14 cellular contexts compared by ENCODE assay signal in the genomic region with DNA sequence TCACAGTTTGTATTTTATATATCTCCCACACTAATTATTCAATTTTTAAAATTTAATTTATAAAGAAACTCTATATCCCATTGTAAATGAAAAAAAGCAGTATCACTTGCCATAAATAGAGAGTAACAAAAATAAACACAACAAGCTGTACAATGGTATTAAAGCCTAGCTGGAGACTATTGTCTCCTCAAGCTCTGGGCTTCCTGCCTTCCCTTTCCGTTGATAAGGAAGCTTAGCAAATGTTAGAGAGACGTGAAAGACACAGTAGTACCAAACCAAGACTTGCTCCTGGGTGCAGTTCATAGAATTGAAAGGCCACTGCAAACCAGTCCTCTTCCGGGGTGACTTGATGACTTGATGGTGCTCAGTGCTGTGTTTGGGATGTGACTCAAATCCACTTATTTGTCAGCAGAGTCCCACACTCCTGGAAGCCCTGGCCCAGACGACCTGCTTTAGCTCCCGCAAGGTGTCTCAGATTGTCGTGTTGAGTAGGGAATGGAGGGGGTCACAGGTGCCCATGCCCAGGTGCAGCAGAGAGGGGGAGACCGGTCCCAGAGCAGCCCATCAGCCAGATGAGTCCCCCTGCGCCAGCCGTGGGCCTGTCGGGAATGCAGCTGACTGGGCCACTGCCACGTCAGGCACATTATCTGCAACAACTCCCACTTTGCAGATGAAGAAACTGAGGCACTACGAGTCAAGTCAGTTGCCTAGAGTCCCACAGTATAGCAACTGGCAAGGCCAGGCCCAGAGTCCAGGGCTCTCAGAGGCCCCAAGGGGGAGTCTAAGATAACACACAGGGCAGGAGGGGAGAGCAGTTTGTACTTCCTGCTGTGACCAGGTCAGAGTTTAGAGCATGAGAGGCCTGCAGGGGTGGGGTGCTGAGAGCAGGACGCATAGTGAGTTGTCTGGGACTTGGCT. TPM values are rescaled to one million over a fixed set of nuclear protein-coding genes. Genes with fewer than 3 reads are reported as not detected.
A peak's percentile ranks its signal among the peaks of the same experiment; 100 is the strongest.
DNase-seq lines count a peak whose midpoint lies in the region; FAIRE-seq and TF ChIP-seq lines count a peak whose summit lies in the region.
"Had no signal": no experiment of that assay in that cellular context is flagged by ENCODE, and none has a peak within 500 bp of the region (broad histone marks: within the 10 kb centered on the region; RNA-seq: fewer than 3 reads in every experiment).

No MANE protein-coding gene starts in this region.

- H3K9me3 ChIP-seq in endothelial cell of umbilical vein (replicated peaks; ENCODE audit: control insufficient read depth, insufficient read depth, low read length) (no peaks in the 10 kb centered on the region), neuronal stem cell (replicated peaks in 1 of 2; ENCODE audit: control insufficient read depth in 2 of 2, insufficient read depth in 1 of 2, low read depth in 1 of 2, low read length in 2 of 2) (no peaks in the 10 kb centered on the region), breast epithelium (no peaks in the 10 kb centered on the region)
- H3K9me3 ChIP-seq: Peyer's patch, thoracic aorta had no signal

- no peaks in the 10 kb centered on the region for H3K79me1 ChIP-seq in neuronal stem cell (ENCODE audit: low read depth, low read length)

- intact Hi-C loops in endothelial cell of umbilical vein (cut with micrococcal nuclease) (no loop called here), breast epithelium (cut with DNase I; ENCODE audit: low total_unique reads) (no loop called here)

- H2AFZ ChIP-seq in endothelial cell of umbilical vein (ENCODE audit: low read depth, low read length) = no peak overlapping the region
- no peak overlapping the region for H2AFZ ChIP-seq in neuronal stem cell (ENCODE audit: low read length)

- DNase-seq in CMK (ENCODE audit: low read depth) (peak; percentile 58), OCI-M1 (lab: John Stamatoyannopoulos, UW) (peak; percentile 9), endothelial cell of umbilical vein (ENCODE audit: low read depth, low spot score) (peak; percentile 74), neuronal stem cell (ENCODE audit: low spot score) (no peak), breast epithelium (ENCODE audit: low spot score in 2 of 2) (no peak), HCEC 1CT (no peak), ACHN (no peak), NCI-H1048 (lab: John Stamatoyannopoulos, UW) (no peak)
- DNase-seq: activated T-cell treated with anti-CD3 and anti-CD28 coated beads, Interleukin-2, amount 50 U/mL, for 24 hours; C1 segment of cervical spinal cord; NCI-H146; NCI-H446; Peyer's patch had no signal

- H3K18ac ChIP-seq in neuronal stem cell (ENCODE audit: low read length) = peak overlapping the region; percentile 76

- WGBS in neuronal stem cell (ENCODE audit: extremely low coverage in 2 of 2, insufficient read length in 2 of 2, insufficient replicate concordance in 1 of 2), 2 donors = no CpG with 5 or more reads among the region's 13 CpGs

- H3K36me3 ChIP-seq in endothelial cell of umbilical vein (ENCODE audit: control insufficient read depth in 2 of 2, extremely low read depth in 1 of 2, insufficient read depth in 2 of 2, low read length in 2 of 2) (no peaks in the 10 kb centered on the region), neuronal stem cell (replicated peaks in 1 of 2; ENCODE audit: control insufficient read depth in 2 of 2, insufficient read depth in 2 of 2, low read length in 2 of 2) (peaks cover 2 to 41% of the 10 kb centered on the region in 2 donors), breast epithelium (no peaks in the 10 kb centered on the region)
- H3K36me3 ChIP-seq: thoracic aorta had no signal

- H3K27me3 ChIP-seq in endothelial cell of umbilical vein (ENCODE audit: control insufficient read depth in 2 of 2, insufficient read depth in 2 of 2, low read length in 2 of 2) = no peaks in the 10 kb centered on the region
- no peaks in the 10 kb centered on the region for H3K27me3 ChIP-seq in neuronal stem cell (ENCODE audit: control insufficient read depth in 3 of 3, insufficient read depth in 3 of 3, low read depth in 1 of 3, low read length in 3 of 3)
- H3K27me3 ChIP-seq in breast epithelium = no peaks in the 10 kb centered on the region
- H3K27me3 ChIP-seq: Peyer's patch had no signal

- no peak for TF ChIP-seq CTCF in endothelial cell of umbilical vein (IDR thresholded peaks at IDR 0.05; ENCODE audit: extremely low read depth in 1 of 2, insufficient read depth in 1 of 2, low read depth in 1 of 2, low read length in 2 of 2)
- no peak for TF ChIP-seq CTCF in breast epithelium (IDR thresholded peaks at IDR 0.05)

- FAIRE-seq in endothelial cell of umbilical vein (lab: Jason Lieb, UNC) = peak; percentile 83

- peak overlapping the region; percentile 66 for H3K4me2 ChIP-seq in endothelial cell of umbilical vein (ENCODE audit: insufficient read depth, low read length)
- H3K4me2 ChIP-seq in neuronal stem cell (ENCODE audit: insufficient read depth, low read length, poor library complexity, severe bottlenecking) = no peak overlapping the region

- TF ChIP-seq POLR2A in endothelial cell of umbilical vein (IDR thresholded peaks at IDR 0.05; ENCODE audit: low read depth, low read length) (peak; percentile 26), breast epithelium (IDR thresholded peaks at IDR 0.05) (no peak)

- CTCF ChIA-PET in endothelial cell of umbilical vein (lab: Charles Lee) = interaction anchor here (0.7 to 4.2 kb wide), 9 partner anchors 11 to 352 kb away, joined by 3 to 53 read pairs (median 4); a partner anchor contains a TSS

- no peaks in the 10 kb centered on the region for H3K79me2 ChIP-seq in endothelial cell of umbilical vein (ENCODE audit: control insufficient read depth, insufficient read depth, low read length)

- no peak overlapping the region for H2BK5ac ChIP-seq in neuronal stem cell (ENCODE audit: low read length)

- H3K4me3 ChIP-seq in endothelial cell of umbilical vein (replicated peaks in 1 of 3; ENCODE audit: insufficient read depth in 1 of 3, low read depth in 1 of 3, low read length in 3 of 3) (no peak overlapping the region), neuronal stem cell (ENCODE audit: low read length in 2 of 2) (no peak overlapping the region), breast epithelium (no peak overlapping the region)
- H3K4me3 ChIP-seq: Peyer's patch, thoracic aorta had no signal

- dilution Hi-C loops in endothelial cell of umbilical vein (cut with MboI; ENCODE audit: extremely low pct_ligation_motif_present, low sequenced_read_pairs) = loop anchor here (5.0 kb wide), 1 partner anchor 37 kb away; no protein-coding TSS in a partner anchor

- BruUV-seq in endothelial cell of umbilical vein (replicated peaks; lab: Mats Ljungman, UMichigan) = no TSS peak

- H2BK12ac ChIP-seq in neuronal stem cell (ENCODE audit: low read length) = no peak overlapping the region

- H4K8ac ChIP-seq in neuronal stem cell (ENCODE audit: low read depth, low read length) = no peak overlapping the region

- H2BK15ac ChIP-seq in neuronal stem cell (ENCODE audit: low read length) = no peak overlapping the region

- POLR2A ChIA-PET in endothelial cell of umbilical vein (lab: Charles Lee) = no interaction called here

- in situ Hi-C loops in ACHN (cut with HindIII; ENCODE audit: low pct_ligation_motif_present, low pct_unique_long_range_greater_than_20kb, low sequenced_read_pairs) = no loop called here

- no peak overlapping the region for H2BK120ac ChIP-seq in neuronal stem cell (ENCODE audit: low read depth, low read length)

- H3K14ac ChIP-seq in neuronal stem cell (ENCODE audit: low read length) = no peak overlapping the region

- H3K9me1 ChIP-seq in endothelial cell of umbilical vein (replicated peaks; ENCODE audit: control insufficient read depth, extremely low read depth, insufficient read depth, low read length) = no peaks in the 10 kb centered on the region

- peaks cover 57% of the 10 kb centered on the region for H3K4me1 ChIP-seq in endothelial cell of umbilical vein (ENCODE audit: control insufficient read depth, extremely low read depth, insufficient read depth, low read length)
- peaks cover 23 to 52% of the 10 kb centered on the region in 2 donors for H3K4me1 ChIP-seq in neuronal stem cell (ENCODE audit: control insufficient read depth in 2 of 2, insufficient read depth in 1 of 2, low read depth in 1 of 2, low read length in 2 of 2)
- peaks cover 0 to 4% of the 10 kb centered on the region in 2 donors for H3K4me1 ChIP-seq in breast epithelium

- H3K27ac ChIP-seq in endothelial cell of umbilical vein (ENCODE audit: insufficient read depth, low read depth, low read length) = peak overlapping the region; percentile 56
- no peak overlapping the region for H3K27ac ChIP-seq in neuronal stem cell (replicated peaks; ENCODE audit: low read length)
- peak overlapping the region in 1 of 2 donors; percentile 9 for H3K27ac ChIP-seq in breast epithelium
- H3K27ac ChIP-seq: thoracic aorta had no signal

- H4K20me1 ChIP-seq in endothelial cell of umbilical vein (replicated peaks; ENCODE audit: control insufficient read depth, extremely low read depth, insufficient read depth, low read length) = no peaks in the 10 kb centered on the region

- H2AK5ac ChIP-seq in neuronal stem cell (ENCODE audit: low read depth, low read length) = peak overlapping the region; percentile 2

- H3K4ac ChIP-seq in neuronal stem cell (ENCODE audit: low read length) = no peak overlapping the region

- H3K9ac ChIP-seq in endothelial cell of umbilical vein (replicated peaks; ENCODE audit: extremely low read depth, insufficient read depth, low read length) = no peak overlapping the region
- no peak overlapping the region for H3K9ac ChIP-seq in neuronal stem cell (ENCODE audit: low read depth, low read length, poor library complexity)

- no peak overlapping the region for H3K23ac ChIP-seq in neuronal stem cell (ENCODE audit: low read depth, low read length, poor library complexity)

- no peak overlapping the region for H4K91ac ChIP-seq in neuronal stem cell (ENCODE audit: low read depth, low read length, poor library complexity)

RNA-seq across cellular contexts. Expression of a gene that starts 40.5 kb away (rescaled TPM):
- total RNA-seq in endothelial cell of umbilical vein (91.8 and 98.2 TPM in 2 replicates), breast epithelium (10 to 100 TPM; 64.8 to 81.4 (median 69.8) TPM)
- polyA plus RNA-seq in endothelial cell of umbilical vein = 82.6 and 86.2 TPM in 2 replicates
- polyA plus RNA-seq in endothelial cell of umbilical vein (2011; cell fraction: cytosol; rRNA removed) = 77.3 and 85.4 TPM in 2 replicates
- polyA plus RNA-seq in endothelial cell of umbilical vein (2011; cell fraction: nucleus; rRNA removed) = 160 and 163 TPM in 2 replicates
- 74.4 and 90.7 TPM in 2 replicates for polyA plus RNA-seq in endothelial cell of umbilical vein (2012)
- 59.9 and 72.4 TPM in 2 replicates for polyA minus RNA-seq in endothelial cell of umbilical vein
- polyA minus RNA-seq in endothelial cell of umbilical vein (2011; cell fraction: cytosol; rRNA and poly(A)+ RNA removed) = 47.5 TPM
- polyA minus RNA-seq in endothelial cell of umbilical vein (2011; cell fraction: nucleus; rRNA and poly(A)+ RNA removed) = 39.3 and 39.8 TPM in 2 replicates
- 113 TPM for polyA plus RNA-seq in neuronal stem cell (2013, experiment 1 of 2)
- 110 TPM for polyA plus RNA-seq in neuronal stem cell (2013, experiment 2 of 2)

RNA-seq across cellular contexts. Expression of a gene that starts 40.8 kb away (rescaled TPM):
- total RNA-seq in endothelial cell of umbilical vein (55.1 and 55.8 TPM in 2 replicates), breast epithelium (10 to 100 TPM; 26.4 to 52.4 (median 34.4) TPM)
- polyA plus RNA-seq in endothelial cell of umbilical vein = 23.6 and 28.5 TPM in 2 replicates
- polyA plus RNA-seq in endothelial cell of umbilical vein (2011; cell fraction: cytosol; rRNA removed) = 30.7 and 34.6 TPM in 2 replicates
- 46.1 and 58.4 TPM in 2 replicates for polyA plus RNA-seq in endothelial cell of umbilical vein (2011; cell fraction: nucleus; rRNA removed)
- polyA plus RNA-seq in endothelial cell of umbilical vein (2012) = 41.6 and 50.5 TPM in 2 replicates
- 109 and 131 TPM in 2 replicates for polyA minus RNA-seq in endothelial cell of umbilical vein
- polyA minus RNA-seq in endothelial cell of umbilical vein (2011; cell fraction: cytosol; rRNA and poly(A)+ RNA removed) = 16.5 TPM
- 51.7 and 75.9 TPM in 2 replicates for polyA minus RNA-seq in endothelial cell of umbilical vein (2011; cell fraction: nucleus; rRNA and poly(A)+ RNA removed)
- polyA plus RNA-seq in neuronal stem cell (2013, experiment 1 of 2) = 50.6 TPM
- polyA plus RNA-seq in neuronal stem cell (2013, experiment 2 of 2) = 55.6 TPM

RNA-seq across cellular contexts. Expression of a gene that starts 52.9 kb away (rescaled TPM):
- total RNA-seq in endothelial cell of umbilical vein (91.9 and 92.0 TPM in 2 replicates), breast epithelium (10 to 100 TPM; 13.9 to 56.5 (median 26.5) TPM)
- polyA plus RNA-seq in endothelial cell of umbilical vein = 187 and 226 TPM in 2 replicates
- 150 and 158 TPM in 2 replicates for polyA plus RNA-seq in endothelial cell of umbilical vein (2011; cell fraction: cytosol; rRNA removed)
- polyA plus RNA-seq in endothelial cell of umbilical vein (2011; cell fraction: nucleus; rRNA removed) = 83.6 and 96.7 TPM in 2 replicates
- 74.3 and 81.4 TPM in 2 replicates for polyA plus RNA-seq in endothelial cell of umbilical vein (2012)
- 139 and 144 TPM in 2 replicates for polyA minus RNA-seq in endothelial cell of umbilical vein
- 9.1 TPM for polyA minus RNA-seq in endothelial cell of umbilical vein (2011; cell fraction: cytosol; rRNA and poly(A)+ RNA removed)
- 45.1 and 47.6 TPM in 2 replicates for polyA minus RNA-seq in endothelial cell of umbilical vein (2011; cell fraction: nucleus; rRNA and poly(A)+ RNA removed)
- polyA plus RNA-seq in neuronal stem cell (2013, experiment 1 of 2) = 60.5 TPM
- 61.7 TPM for polyA plus RNA-seq in neuronal stem cell (2013, experiment 2 of 2)

Comparison
In these comparisons a context has a peak if more than half of its experiments do, and no peak if none do; other contexts are left out.
1. DNase-seq: peak in CMK (single experiment), OCI-M1 (single experiment) and endothelial cell of umbilical vein (single experiment); none in neuronal stem cell (single experiment), breast epithelium (0 of 2), HCEC 1CT (single experiment), ACHN (single experiment) and NCI-H1048 (single experiment).